Comparison of ENCODE assay signal across 1 cellular context in the genomic region with DNA sequence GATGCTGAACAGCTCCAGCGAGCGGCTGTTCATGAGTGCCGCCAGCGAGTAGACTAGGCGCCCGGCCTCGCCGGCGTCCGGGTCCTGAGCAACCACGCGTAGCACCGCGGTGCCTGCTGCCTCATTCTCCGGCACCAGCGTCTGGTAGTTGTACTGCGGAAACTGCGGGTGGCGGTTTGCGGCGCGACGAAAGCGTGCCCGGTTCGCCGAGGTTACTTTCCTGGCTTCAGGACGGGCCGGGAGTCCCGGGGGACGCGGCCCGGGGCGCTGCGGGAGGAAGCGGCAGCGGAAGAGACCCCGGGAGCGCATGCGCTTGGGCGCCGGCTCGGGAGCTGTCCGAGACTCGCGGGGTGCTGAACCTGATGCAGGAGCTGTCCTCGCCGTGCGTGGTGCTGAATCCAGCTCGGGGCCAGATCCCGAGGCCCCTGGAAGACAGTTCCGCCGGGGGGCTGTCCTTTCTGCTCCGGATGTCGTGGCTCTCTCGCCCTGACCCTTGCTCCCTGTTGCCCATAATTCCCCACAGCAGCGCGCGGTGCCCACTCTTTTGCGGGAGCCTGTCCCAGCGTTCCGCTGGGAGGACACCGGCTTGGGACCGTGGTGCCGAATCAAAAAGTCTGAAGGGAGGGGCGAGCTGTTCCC.
A peak's percentile ranks its signal among the peaks of the same experiment; 100 is the strongest.
TF ChIP-seq lines count a peak whose summit lies in the region.

No MANE protein-coding gene starts in this region.

TF ChIP-seq in GM23338, 12 proteins besides CTCF, POLR2A, EP300 and RAD21 (continued from another document):
- TF ChIP-seq, protein P1, sequence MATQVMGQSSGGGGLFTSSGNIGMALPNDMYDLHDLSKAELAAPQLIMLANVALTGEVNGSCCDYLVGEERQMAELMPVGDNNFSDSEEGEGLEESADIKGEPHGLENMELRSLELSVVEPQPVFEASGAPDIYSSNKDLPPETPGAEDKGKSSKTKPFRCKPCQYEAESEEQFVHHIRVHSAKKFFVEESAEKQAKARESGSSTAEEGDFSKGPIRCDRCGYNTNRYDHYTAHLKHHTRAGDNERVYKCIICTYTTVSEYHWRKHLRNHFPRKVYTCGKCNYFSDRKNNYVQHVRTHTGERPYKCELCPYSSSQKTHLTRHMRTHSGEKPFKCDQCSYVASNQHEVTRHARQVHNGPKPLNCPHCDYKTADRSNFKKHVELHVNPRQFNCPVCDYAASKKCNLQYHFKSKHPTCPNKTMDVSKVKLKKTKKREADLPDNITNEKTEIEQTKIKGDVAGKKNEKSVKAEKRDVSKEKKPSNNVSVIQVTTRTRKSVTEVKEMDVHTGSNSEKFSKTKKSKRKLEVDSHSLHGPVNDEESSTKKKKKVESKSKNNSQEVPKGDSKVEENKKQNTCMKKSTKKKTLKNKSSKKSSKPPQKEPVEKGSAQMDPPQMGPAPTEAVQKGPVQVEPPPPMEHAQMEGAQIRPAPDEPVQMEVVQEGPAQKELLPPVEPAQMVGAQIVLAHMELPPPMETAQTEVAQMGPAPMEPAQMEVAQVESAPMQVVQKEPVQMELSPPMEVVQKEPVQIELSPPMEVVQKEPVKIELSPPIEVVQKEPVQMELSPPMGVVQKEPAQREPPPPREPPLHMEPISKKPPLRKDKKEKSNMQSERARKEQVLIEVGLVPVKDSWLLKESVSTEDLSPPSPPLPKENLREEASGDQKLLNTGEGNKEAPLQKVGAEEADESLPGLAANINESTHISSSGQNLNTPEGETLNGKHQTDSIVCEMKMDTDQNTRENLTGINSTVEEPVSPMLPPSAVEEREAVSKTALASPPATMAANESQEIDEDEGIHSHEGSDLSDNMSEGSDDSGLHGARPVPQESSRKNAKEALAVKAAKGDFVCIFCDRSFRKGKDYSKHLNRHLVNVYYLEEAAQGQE (IDR thresholded peaks at IDR 0.05; ENCODE audit: unreplicated experiment), result peak; percentile 100
- TF ChIP-seq, protein P2, sequence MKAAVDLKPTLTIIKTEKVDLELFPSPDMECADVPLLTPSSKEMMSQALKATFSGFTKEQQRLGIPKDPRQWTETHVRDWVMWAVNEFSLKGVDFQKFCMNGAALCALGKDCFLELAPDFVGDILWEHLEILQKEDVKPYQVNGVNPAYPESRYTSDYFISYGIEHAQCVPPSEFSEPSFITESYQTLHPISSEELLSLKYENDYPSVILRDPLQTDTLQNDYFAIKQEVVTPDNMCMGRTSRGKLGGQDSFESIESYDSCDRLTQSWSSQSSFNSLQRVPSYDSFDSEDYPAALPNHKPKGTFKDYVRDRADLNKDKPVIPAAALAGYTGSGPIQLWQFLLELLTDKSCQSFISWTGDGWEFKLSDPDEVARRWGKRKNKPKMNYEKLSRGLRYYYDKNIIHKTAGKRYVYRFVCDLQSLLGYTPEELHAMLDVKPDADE (IDR thresholded peaks at IDR 0.05), result peak; percentile 52
- TF ChIP-seq NANOG (IDR thresholded peaks at IDR 0.05; ENCODE audit: borderline replicate concordance) (no peak), EZH2phosphoT487 (IDR thresholded peaks at IDR 0.05; ENCODE audit: unreplicated experiment) (no peak), CREB1 (CRISPR knock-in tag; IDR thresholded peaks at IDR 0.05; ENCODE audit: low read depth) (peak; percentile 64; the same call in 1 of the 2 replicates), ZNF114 (CRISPR knock-in tag; IDR thresholded peaks at IDR 0.05) (peak; percentile 92; the same call in 1 of the 2 replicates), JUNB (IDR thresholded peaks at IDR 0.05; ENCODE audit: unreplicated experiment) (no peak)
TF ChIP-seq in GM23338: peak in this region for 5.
